16 cellular contexts compared by ENCODE assay signal in the genomic region with DNA sequence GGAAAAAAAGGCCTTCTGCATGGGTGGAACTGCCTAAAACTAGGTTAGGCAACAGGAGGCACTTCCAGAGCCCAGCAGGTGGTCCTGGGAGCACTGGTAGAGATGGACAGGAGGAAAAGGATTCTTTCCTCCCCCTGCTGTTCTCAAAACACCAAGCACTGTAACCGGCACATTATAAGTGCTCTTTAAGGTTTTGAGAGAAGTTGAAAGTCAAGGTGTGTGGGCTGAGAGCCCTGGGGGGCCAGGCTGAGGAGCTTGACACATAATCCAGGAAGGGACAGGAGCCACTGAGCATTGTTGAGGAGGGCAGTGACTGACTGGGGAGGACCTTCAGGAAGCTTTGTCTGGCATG. TPM values are rescaled to one million over a fixed set of nuclear protein-coding genes. Genes with fewer than 3 reads are reported as not detected.
DNase-seq lines count a peak whose midpoint lies in the region; ATAC-seq and TF ChIP-seq lines count a peak whose summit lies in the region.
"Had no signal": no experiment of that assay in that cellular context is flagged by ENCODE, and none has a peak within 500 bp of the region (broad histone marks: within the 10 kb centered on the region; RNA-seq: fewer than 3 reads in every experiment).

No MANE protein-coding gene starts in this region.

- peak overlapping the region; percentile 74 for H3K27ac Mint-ChIP-seq in Calu3 (ENCODE audit: unreplicated experiment)
- H3K27ac Mint-ChIP-seq in progenitor cell of endocrine pancreas = peak overlapping the region; percentile 36

- CTCF ChIA-PET in Calu3 (lab: Charles Lee) = no interaction called here

- H2AFZ ChIP-seq in hepatocyte (no peak overlapping the region), Karpas-422 (ENCODE audit: low read length) (no peak overlapping the region)
- H2AFZ ChIP-seq: GM23338 had no signal

- H3K79me2 ChIP-seq in hepatocyte (peaks cover 17% of the 10 kb centered on the region), Karpas-422 (ENCODE audit: low read length) (no peaks in the 10 kb centered on the region)

- intact Hi-C loops in Calu3 (cut with micrococcal nuclease; ENCODE audit: unreplicated experiment) = loop anchor here (10.0 kb wide), 1 partner anchor 48 kb away; no protein-coding TSS in a partner anchor

- H3K4me1 ChIP-seq in hepatocyte (ENCODE audit: insufficient read depth) (peaks cover 6% of the 10 kb centered on the region), foreskin keratinocyte (no peaks in the 10 kb centered on the region), Karpas-422 (ENCODE audit: low read length) (no peaks in the 10 kb centered on the region)

- no peaks in the 10 kb centered on the region for H3K9me2 ChIP-seq in hepatocyte (replicated peaks; ENCODE audit: insufficient read depth)
- H3K9me2 ChIP-seq in Karpas-422 (replicated peaks; ENCODE audit: insufficient read depth, low read length) = no peaks in the 10 kb centered on the region

- DNase-seq in Calu3 = no peak
- peak; percentile 30 for DNase-seq in NCI-H510A (lab: John Stamatoyannopoulos, UW)
- DNase-seq in hepatocyte (ENCODE audit: low spot score) = no peak
- no peak for DNase-seq in progenitor cell of endocrine pancreas (ENCODE audit: low spot score, unreplicated experiment)
- no peak for DNase-seq in foreskin keratinocyte
- DNase-seq in Karpas-422 = no peak
- no peak for DNase-seq in OCI-M2 (lab: John Stamatoyannopoulos, UW; ENCODE audit: unreplicated experiment)
- DNase-seq: COR-L47, NCI-H1092, NCI-H2081 treated with DMSO at 0.1 percent for 48 hours, NCI-H345, NCI-H69, SHP77 had no signal

- 50% methylated on average over 1 of the region's 1 CpG for WGBS in hepatocyte (ENCODE audit: low lambda C conversion rate, missing lambda C conversion rate)

- H3K27ac ChIP-seq in hepatocyte (peak overlapping the region; percentile 37), foreskin keratinocyte (no peak overlapping the region), Karpas-422 (ENCODE audit: low read length) (no peak overlapping the region)
- H3K27ac ChIP-seq: KMS-11 had no signal

- H3K36me3 Mint-ChIP-seq in Calu3 (ENCODE audit: insufficient read depth, unreplicated experiment) (no peaks in the 10 kb centered on the region), progenitor cell of endocrine pancreas (ENCODE audit: insufficient read depth) (peaks cover 7% of the 10 kb centered on the region)

- H3K4me3 ChIP-seq in hepatocyte (no peak overlapping the region), Karpas-422 (ENCODE audit: low read length) (no peak overlapping the region)
- H3K4me3 ChIP-seq: GM23338 had no signal

- H3K27me3 Mint-ChIP-seq in Calu3 (ENCODE audit: unreplicated experiment) (no peaks in the 10 kb centered on the region), progenitor cell of endocrine pancreas (no peaks in the 10 kb centered on the region)

- H3K4me1 Mint-ChIP-seq in Calu3 (ENCODE audit: low read depth, unreplicated experiment) (peaks cover 37% of the 10 kb centered on the region), progenitor cell of endocrine pancreas (ENCODE audit: low read depth) (peaks cover 36% of the 10 kb centered on the region)

- BruUV-seq in Calu3 (replicated peaks; lab: Mats Ljungman, UMichigan) = no TSS peak

- H3K4me2 ChIP-seq in hepatocyte (no peak overlapping the region), Karpas-422 (ENCODE audit: low read depth, low read length, poor library complexity, severe bottlenecking) (no peak overlapping the region)
- H3K4me2 ChIP-seq: KMS-11 had no signal

- no peak overlapping the region for H3K9ac ChIP-seq in Karpas-422 (ENCODE audit: low read length)
- H3K9ac ChIP-seq: KMS-11 had no signal

- H3K9me3 Mint-ChIP-seq in Calu3 (ENCODE audit: low read depth, unreplicated experiment) = no peaks in the 10 kb centered on the region
- H3K9me3 Mint-ChIP-seq in progenitor cell of endocrine pancreas (ENCODE audit: low read depth) = peaks cover 7% of the 10 kb centered on the region

- H4K20me1 ChIP-seq in hepatocyte (ENCODE audit: insufficient read depth, poor library complexity, severe bottlenecking) (no peaks in the 10 kb centered on the region), Karpas-422 (ENCODE audit: insufficient read depth, low read depth, low read length) (no peaks in the 10 kb centered on the region)

- H3K27me3 ChIP-seq in hepatocyte (no peaks in the 10 kb centered on the region), foreskin keratinocyte (no peaks in the 10 kb centered on the region), Karpas-422 (ENCODE audit: low read length) (no peaks in the 10 kb centered on the region)

- no peaks in the 10 kb centered on the region for H3K9me3 ChIP-seq in hepatocyte (ENCODE audit: low read depth)
- H3K9me3 ChIP-seq in Karpas-422 (ENCODE audit: low read length) = no peaks in the 10 kb centered on the region

- TF ChIP-seq CTCF in Calu3 (IDR thresholded peaks at IDR 0.05; ENCODE audit: unreplicated experiment) = no peak
- no peak for TF ChIP-seq CTCF in hepatocyte (IDR thresholded peaks at IDR 0.05; ENCODE audit: poor library complexity)
- no peak for TF ChIP-seq CTCF in progenitor cell of endocrine pancreas (IDR thresholded peaks at IDR 0.05; ENCODE audit: unreplicated experiment)
- no peak for TF ChIP-seq CTCF in foreskin keratinocyte (conservative IDR thresholded peaks at IDR 0.05)

- H3K36me3 ChIP-seq in hepatocyte (replicated peaks; ENCODE audit: insufficient read depth, low read depth) = no peaks in the 10 kb centered on the region
- no peaks in the 10 kb centered on the region for H3K36me3 ChIP-seq in Karpas-422 (ENCODE audit: insufficient read depth, low read length)

- H3K4me3 Mint-ChIP-seq in Calu3 (ENCODE audit: low read depth, unreplicated experiment) (peak overlapping the region; percentile 61), progenitor cell of endocrine pancreas (ENCODE audit: low read depth) (no peak overlapping the region)
- H3K4me3 Mint-ChIP-seq: GM23338 had no signal

- no peak for ATAC-seq in foreskin keratinocyte
- ATAC-seq: SK-N-SH treated with all-trans-retinoic acid at 6 μM for 48 hours had no signal

RNA-seq across cellular contexts. Expression of a gene that starts 32.3 kb away (rescaled TPM):
- total RNA-seq in Calu3 (2022) (33.8 and 35.9 TPM in 2 replicates), hepatocyte (9.6 and 19.4 TPM in 2 replicates), progenitor cell of endocrine pancreas (32.5 and 35.8 TPM in 2 replicates), foreskin keratinocyte (1.4 and 2.2 TPM in 2 replicates)
- polyA plus RNA-seq in hepatocyte (12.4 and 12.9 TPM in 2 replicates), foreskin keratinocyte (0.27 and 0.28 TPM in 2 replicates)
- total RNA-seq in Karpas-422 (2014; rRNA removed; shearing (Covaris generic); ENCODE audit: low replicate concordance) = 1.7 and 2.1 TPM in 2 replicates
